In the genomic region with DNA sequence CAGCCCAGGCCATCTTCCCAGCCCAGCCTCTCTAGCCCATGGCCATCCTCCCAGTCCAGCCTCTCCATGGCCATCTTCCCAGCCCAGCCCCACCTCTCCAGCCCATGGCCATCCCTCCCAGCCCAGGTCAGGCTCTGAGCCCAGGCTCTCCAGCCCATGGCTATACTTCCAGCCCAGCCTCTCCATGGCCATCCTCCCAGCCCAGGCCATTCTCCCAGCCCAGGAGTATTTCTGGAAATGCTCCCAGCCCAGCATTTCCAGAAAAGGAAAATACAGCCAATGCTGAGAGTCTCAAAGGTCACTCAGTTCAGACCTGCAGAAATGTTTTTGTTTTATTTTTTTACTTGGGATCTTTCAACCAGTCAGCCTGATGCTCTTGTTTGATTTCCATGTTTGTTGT, we compare ENCODE assay signal across 23 cellular contexts.
"Had no signal": no experiment of that assay in that cellular context is flagged by ENCODE, and none has a peak within 500 bp of the region (broad histone marks: within the 10 kb centered on the region; RNA-seq: fewer than 3 reads in every experiment).

No MANE protein-coding gene starts in this region.

- H3K4me1 ChIP-seq: esophagus muscularis mucosa, psoas muscle, right atrium auricular region, testis had no signal

- H3K27ac ChIP-seq: dorsolateral prefrontal cortex, esophagus muscularis mucosa, heart left ventricle, neutrophil, pancreas, psoas muscle, right atrium auricular region, skin epidermis, testis had no signal

- H3K36me3 ChIP-seq: esophagus muscularis mucosa, heart left ventricle, neutrophil, pancreas, right atrium auricular region had no signal

- H3K4me3 ChIP-seq: dorsolateral prefrontal cortex, esophagus muscularis mucosa, heart left ventricle, lung, pancreas, psoas muscle, right atrium auricular region, skin epidermis, testis had no signal

- H3K9me3 Mint-ChIP-seq: activated naive CD4-positive, alpha-beta T cell treated with anti-CD3 and anti-CD28 coated beads, Interleukin-2, amount 50 U/mL, for 72 hours; effector memory CD8-positive, alpha-beta T cell; mesothelial cell of epicardium; naive thymus-derived CD8-positive, alpha-beta T cell; stimulated activated effector memory CD8-positive, alpha-beta T cell treated with anti-CD3 and anti-CD28 coated beads, Interleukin-12 subunit alpha, Interleukin-12 subunit beta, amount 100 ng/mL, for 72 hours; T-cell; type B pancreatic cell; WTC11 had no signal

- ATAC-seq: activated naive CD4-positive, alpha-beta T cell treated with anti-CD3 and anti-CD28 coated beads, Interleukin-2, amount 50 U/mL, for 72 hours; effector memory CD8-positive, alpha-beta T cell; heart left ventricle; naive thymus-derived CD8-positive, alpha-beta T cell; pancreas; psoas muscle; stimulated activated effector memory CD8-positive, alpha-beta T cell treated with anti-CD3 and anti-CD28 coated beads, Interleukin-12 subunit alpha, Interleukin-12 subunit beta, amount 100 ng/mL, for 72 hours; T-cell; WTC11 had no signal

- H3K4me3 Mint-ChIP-seq: effector memory CD8-positive, alpha-beta T cell; mesothelial cell of epicardium; naive thymus-derived CD8-positive, alpha-beta T cell; stimulated activated effector memory CD8-positive, alpha-beta T cell treated with anti-CD3 and anti-CD28 coated beads, Interleukin-12 subunit alpha, Interleukin-12 subunit beta, amount 100 ng/mL, for 72 hours; T-cell; type B pancreatic cell; WTC11 had no signal

- H3K9me3 ChIP-seq: esophagus muscularis mucosa, heart left ventricle, neutrophil, pancreas, psoas muscle, right atrium auricular region, SK-N-SH, testis had no signal

- DNase-seq: activated T-cell treated with anti-CD3 and anti-CD28 coated beads, Interleukin-2, amount 50 U/mL, for 1 hour; central memory CD4-positive, alpha-beta T cell; dorsolateral prefrontal cortex; effector memory CD8-positive, alpha-beta T cell; heart left ventricle; kidney; naive thymus-derived CD8-positive, alpha-beta T cell; psoas muscle; SK-N-SH; stimulated activated CD4-positive, alpha-beta T cell treated with anti-CD3 and anti-CD28 coated beads, Interleukin-2, amount 100 ng/mL, for 24 hours; T-cell; testis had no signal

- H3K27ac Mint-ChIP-seq: activated naive CD4-positive, alpha-beta T cell treated with anti-CD3 and anti-CD28 coated beads, Interleukin-2, amount 50 U/mL, for 72 hours; effector memory CD8-positive, alpha-beta T cell; mesothelial cell of epicardium; stimulated activated effector memory CD8-positive, alpha-beta T cell treated with anti-CD3 and anti-CD28 coated beads, Interleukin-12 subunit alpha, Interleukin-12 subunit beta, amount 100 ng/mL, for 72 hours; T-cell; type B pancreatic cell; WTC11 had no signal

- H3K36me3 Mint-ChIP-seq: activated naive CD4-positive, alpha-beta T cell treated with anti-CD3 and anti-CD28 coated beads, Interleukin-2, amount 50 U/mL, for 72 hours; mesothelial cell of epicardium; naive thymus-derived CD8-positive, alpha-beta T cell; T-cell; type B pancreatic cell had no signal

- H3K27me3 ChIP-seq: neutrophil, pancreas, right atrium auricular region, testis had no signal
